Comparison of ENCODE assay signal across 17 cellular contexts in genomic region chr2:237178396-237178795, GRCh38.
DNase-seq lines count a peak whose midpoint lies in the region; ATAC-seq, FAIRE-seq and TF ChIP-seq lines count a peak whose summit lies in the region.
"Had no signal": no experiment of that assay in that cellular context is flagged by ENCODE, and none has a peak within 500 bp of the region (broad histone marks: within the 10 kb centered on the region; RNA-seq: fewer than 3 reads in every experiment).

No MANE protein-coding gene starts in this region.

- intact Hi-C loops in right cardiac atrium (cut with DNase I): no loop called here

- peaks cover 10% of the 10 kb centered on the region for H3K36me3 Mint-ChIP-seq in HFFc6 (ENCODE audit: low read depth)
- H3K36me3 Mint-ChIP-seq in astrocyte (ENCODE audit: low read depth, unreplicated experiment): peaks cover 2% of the 10 kb centered on the region

- no peaks in the 10 kb centered on the region for H4K20me1 ChIP-seq in astrocyte (ENCODE audit: insufficient read depth, low read length)
- H4K20me1 ChIP-seq in hepatocyte (ENCODE audit: insufficient read depth, poor library complexity, severe bottlenecking): no peaks in the 10 kb centered on the region

- H3K4me3 Mint-ChIP-seq in HFFc6 (peak overlapping the region; percentile 55), astrocyte (ENCODE audit: unreplicated experiment) (no peak overlapping the region)
- H3K4me3 Mint-ChIP-seq: activated CD4-positive, alpha-beta T cell treated with anti-CD3 and anti-CD28 coated beads, Interleukin-2, amount 10 ng/mL, durations not matched to agents 7 days and 5 days; stimulated activated naive CD8-positive, alpha-beta T cell treated with anti-CD3 and anti-CD28 coated beads, Interleukin-15, amount 100 ng/mL, for 72 hours had no signal

- H3K36me3 ChIP-seq in ACC112 (ENCODE audit: insufficient read depth, low read length) (peaks cover 5% of the 10 kb centered on the region), astrocyte (ENCODE audit: insufficient read depth, low read length) (no peaks in the 10 kb centered on the region), hepatocyte (replicated peaks; ENCODE audit: insufficient read depth, low read depth) (no peaks in the 10 kb centered on the region)

- peak overlapping the region; percentile 43 for H3K4me2 ChIP-seq in astrocyte (ENCODE audit: low read length)
- no peak overlapping the region for H3K4me2 ChIP-seq in hepatocyte

- H2AFZ ChIP-seq in ACC112 (ENCODE audit: low read length, unreplicated experiment) (no peak overlapping the region), astrocyte (ENCODE audit: low read depth, low read length) (no peak overlapping the region), hepatocyte (no peak overlapping the region)

- no peaks in the 10 kb centered on the region for H3K27me3 Mint-ChIP-seq in HFFc6 (ENCODE audit: insufficient read depth)
- H3K27me3 Mint-ChIP-seq in astrocyte (ENCODE audit: low read depth, unreplicated experiment): no peaks in the 10 kb centered on the region

- no peak overlapping the region for H3K4me3 ChIP-seq in ACC112 (ENCODE audit: low read depth, low read length)
- H3K4me3 ChIP-seq in astrocyte (ENCODE audit: insufficient read depth, low read depth, low read length): no peak overlapping the region
- no peak overlapping the region for H3K4me3 ChIP-seq in hepatocyte
- H3K4me3 ChIP-seq in right cardiac atrium (ENCODE audit: low read length): no peak overlapping the region

- no peaks in the 10 kb centered on the region for H3K9me2 ChIP-seq in hepatocyte (replicated peaks; ENCODE audit: insufficient read depth)

- peak; percentile 94 for FAIRE-seq in astrocyte (lab: Jason Lieb, UNC)
- FAIRE-seq: islet of Langerhans had no signal

- H3K27me3 ChIP-seq in ACC112 (ENCODE audit: insufficient read depth, low read length) (no peaks in the 10 kb centered on the region), astrocyte (ENCODE audit: insufficient read depth, low read length) (no peaks in the 10 kb centered on the region), hepatocyte (no peaks in the 10 kb centered on the region), right cardiac atrium (ENCODE audit: control insufficient read depth, insufficient read depth) (no peaks in the 10 kb centered on the region)

- H3K9me3 ChIP-seq in astrocyte (ENCODE audit: insufficient read depth, low read depth, low read length) (no peaks in the 10 kb centered on the region), hepatocyte (ENCODE audit: low read depth) (peaks cover 13% of the 10 kb centered on the region), right cardiac atrium (ENCODE audit: control insufficient read depth, low read length) (no peaks in the 10 kb centered on the region)

- H3K9ac ChIP-seq in astrocyte (ENCODE audit: low read length): peak overlapping the region; percentile 54

- peaks cover 67% of the 10 kb centered on the region for H3K4me1 ChIP-seq in ACC112 (ENCODE audit: control insufficient read depth, insufficient read depth, low read length, unreplicated experiment)
- H3K4me1 ChIP-seq in astrocyte (ENCODE audit: insufficient read depth, low read length): peaks cover 29% of the 10 kb centered on the region
- H3K4me1 ChIP-seq in hepatocyte (ENCODE audit: insufficient read depth): peaks cover 11% of the 10 kb centered on the region
- no peaks in the 10 kb centered on the region for H3K4me1 ChIP-seq in right cardiac atrium (ENCODE audit: control insufficient read depth, insufficient read depth, low read length)

- ATAC-seq in right cardiac atrium (no peak), GM21360 (IDR thresholded peaks at IDR 0.05; ENCODE audit: unreplicated experiment) (no peak)
- ATAC-seq: HCT116; stimulated activated naive CD8-positive, alpha-beta T cell treated with anti-CD3 and anti-CD28 coated beads, Interleukin-15, amount 100 ng/mL, for 72 hours had no signal

- DNase-seq in HFFc6: peak; percentile 84
- peak; percentile 94 for DNase-seq in astrocyte (ENCODE audit: low read depth)
- no peak for DNase-seq in hepatocyte (ENCODE audit: low spot score)
- no peak for DNase-seq in right cardiac atrium
- no peak for DNase-seq in activated T-cell treated with anti-CD3 and anti-CD28 coated beads, Interleukin-2, amount 50 U/mL, for 1 hour
- DNase-seq in NK-92 treated with Interleukin-12 subunit alpha and Interleukin-12 subunit beta, amount 100 ng/mL, for 24 hours (lab: John Stamatoyannopoulos, UW): no peak
- DNase-seq: activated CD4-positive, alpha-beta T cell treated with anti-CD3 and anti-CD28 coated beads, Interleukin-2, amount 10 ng/mL, durations not matched to agents 7 days and 5 days; anterior cingulate cortex; Calu3; effector CD8-positive, alpha-beta T cell; NCI-H524; nucleus accumbens; stimulated activated naive CD8-positive, alpha-beta T cell treated with anti-CD3 and anti-CD28 coated beads, Interleukin-15, amount 100 ng/mL, for 72 hours had no signal

- H3K27ac Mint-ChIP-seq in HFFc6 (peak overlapping the region; percentile 84), astrocyte (ENCODE audit: unreplicated experiment) (peak overlapping the region; percentile 90)
- H3K27ac Mint-ChIP-seq: activated CD4-positive, alpha-beta T cell treated with anti-CD3 and anti-CD28 coated beads, Interleukin-2, amount 10 ng/mL, durations not matched to agents 7 days and 5 days; stimulated activated naive CD8-positive, alpha-beta T cell treated with anti-CD3 and anti-CD28 coated beads, Interleukin-15, amount 100 ng/mL, for 72 hours had no signal

- WGBS in hepatocyte (ENCODE audit: low lambda C conversion rate, missing lambda C conversion rate): 58% methylated on average over 6 of the region's 6 CpGs
- 87% methylated on average over 6 of the region's 6 CpGs for WGBS in right cardiac atrium

- TF ChIP-seq CTCF in HFFc6 (IDR thresholded peaks at IDR 0.05) (no peak), astrocyte (IDR thresholded peaks at IDR 0.05; ENCODE audit: insufficient read depth, low read depth, low read length) (no peak), hepatocyte (IDR thresholded peaks at IDR 0.05; ENCODE audit: poor library complexity) (no peak)

- H3K9me3 Mint-ChIP-seq in HFFc6 (peaks cover 10% of the 10 kb centered on the region), astrocyte (ENCODE audit: unreplicated experiment) (peaks cover 6% of the 10 kb centered on the region)
- H3K9me3 Mint-ChIP-seq: activated CD4-positive, alpha-beta T cell treated with anti-CD3 and anti-CD28 coated beads, Interleukin-2, amount 10 ng/mL, durations not matched to agents 7 days and 5 days had no signal

- H3K4me1 Mint-ChIP-seq in HFFc6 (ENCODE audit: low read depth): peaks cover 70% of the 10 kb centered on the region
- peaks cover 40% of the 10 kb centered on the region for H3K4me1 Mint-ChIP-seq in astrocyte (ENCODE audit: low read depth, unreplicated experiment)
- H3K4me1 Mint-ChIP-seq: activated CD4-positive, alpha-beta T cell treated with anti-CD3 and anti-CD28 coated beads, Interleukin-2, amount 10 ng/mL, durations not matched to agents 7 days and 5 days had no signal

- peak overlapping the region; percentile 98 for H3K27ac ChIP-seq in ACC112 (ENCODE audit: low read depth, low read length)
- peak overlapping the region; percentile 89 for H3K27ac ChIP-seq in astrocyte (ENCODE audit: low read depth, low read length)
- peak overlapping the region; percentile 65 for H3K27ac ChIP-seq in hepatocyte
- no peak overlapping the region for H3K27ac ChIP-seq in right cardiac atrium (ENCODE audit: low read length)

- H3K79me2 ChIP-seq in ACC112 (ENCODE audit: control insufficient read depth, insufficient read depth, low read length, unreplicated experiment) (no peaks in the 10 kb centered on the region), astrocyte (ENCODE audit: insufficient read depth, low read length) (no peaks in the 10 kb centered on the region), hepatocyte (no peaks in the 10 kb centered on the region)

Comparison
In these comparisons a context has a peak if more than half of its experiments do, and no peak if none do; other contexts are left out.
1. DNase-seq: peak in HFFc6 (single experiment) and astrocyte (single experiment); none in hepatocyte (single experiment), right cardiac atrium (0 of 3), activated T-cell treated with anti-CD3 and anti-CD28 coated beads, Interleukin-2, amount 50 U/mL, for 1 hour (single experiment) and NK-92 treated with Interleukin-12 subunit alpha and Interleukin-12 subunit beta, amount 100 ng/mL, for 24 hours (single experiment).